ENCODE assay signal across 8 cellular contexts in genomic region chr5:114361724-114362196, GRCh38. TPM values are rescaled to one million over a fixed set of nuclear protein-coding genes. Genes with fewer than 3 reads are reported as not detected.
A peak's percentile ranks its signal among the peaks of the same experiment; 100 is the strongest.
DNase-seq lines count a peak whose midpoint lies in the region; ATAC-seq and TF ChIP-seq lines count a peak whose summit lies in the region.

Gene KCNN2, plus strand, starts transcription at chr5:114362070. Its CDS starts 70 bp downstream, at chr5:114362140.

- H3K27ac Mint-ChIP-seq in activated CD8-positive, alpha-beta T cell treated with anti-CD3 and anti-CD28 coated beads for 36 hours: no peak within 1 kb of the TSS
- peak within 1 kb of the TSS; percentile 99 for H3K27ac Mint-ChIP-seq in glutamatergic neuron (ENCODE audit: unreplicated experiment)

- intact Hi-C loops in activated CD8-positive, alpha-beta T cell treated with anti-CD3 and anti-CD28 coated beads for 36 hours (cut with micrococcal nuclease): no loop called here

- H3K36me3 ChIP-seq in H7 (replicated peaks; ENCODE audit: control insufficient read depth, insufficient read depth, low read length): no peaks in the 10 kb centered on the region

- peak; percentile 10 for ATAC-seq in activated CD8-positive, alpha-beta T cell treated with anti-CD3 and anti-CD28 coated beads for 36 hours

- TF ChIP-seq CTCF in activated CD8-positive, alpha-beta T cell treated with anti-CD3 and anti-CD28 coated beads for 36 hours (IDR thresholded peaks at IDR 0.05): no peak
- TF ChIP-seq CTCF in glutamatergic neuron (IDR thresholded peaks at IDR 0.05; ENCODE audit: partially characterized antibody, unreplicated experiment): no peak

- CTCF ChIA-PET in activated CD8-positive, alpha-beta T cell treated with anti-CD3 and anti-CD28 coated beads for 36 hours (lab: Charles Lee): no interaction called here

- peak within 1 kb of the TSS; percentile 53 for H3K4me3 Mint-ChIP-seq in activated CD8-positive, alpha-beta T cell treated with anti-CD3 and anti-CD28 coated beads for 36 hours
- H3K4me3 Mint-ChIP-seq in glutamatergic neuron (ENCODE audit: unreplicated experiment): peak within 1 kb of the TSS; percentile 99

- peaks cover 48% of the 10 kb centered on the region for H3K27me3 Mint-ChIP-seq in activated CD8-positive, alpha-beta T cell treated with anti-CD3 and anti-CD28 coated beads for 36 hours
- H3K27me3 Mint-ChIP-seq in glutamatergic neuron (ENCODE audit: unreplicated experiment): peaks cover 25% of the 10 kb centered on the region

- H3K36me3 Mint-ChIP-seq in activated CD8-positive, alpha-beta T cell treated with anti-CD3 and anti-CD28 coated beads for 36 hours (ENCODE audit: low read depth): peaks cover 2% of the 10 kb centered on the region
- no peaks in the 10 kb centered on the region for H3K36me3 Mint-ChIP-seq in glutamatergic neuron (ENCODE audit: unreplicated experiment)

- peaks cover 18% of the 10 kb centered on the region for H3K27me3 ChIP-seq in H7 (ENCODE audit: control insufficient read depth, insufficient read depth, low read length)

- DNase-seq in H7: peak; percentile 88
- peak; percentile 99 for DNase-seq in NCI-H146 (lab: John Stamatoyannopoulos, UW)
- peak; percentile 22 for DNase-seq in activated CD8-positive, alpha-beta T cell treated with anti-CD3 and anti-CD28 coated beads for 36 hours
- peak; percentile 93 for DNase-seq in glutamatergic neuron
- peak; percentile 89 for DNase-seq in occipital lobe (lab: John Stamatoyannopoulos, UW)
- DNase-seq in HCEC 1CT: no peak
- no peak for DNase-seq in AML-193 (lab: John Stamatoyannopoulos, UW)

- peaks cover 3% of the 10 kb centered on the region for H3K4me1 Mint-ChIP-seq in activated CD8-positive, alpha-beta T cell treated with anti-CD3 and anti-CD28 coated beads for 36 hours (ENCODE audit: low read depth)
- peaks cover 8% of the 10 kb centered on the region for H3K4me1 Mint-ChIP-seq in glutamatergic neuron (ENCODE audit: low read depth, unreplicated experiment)

- peaks cover 3% of the 10 kb centered on the region for H3K9me3 Mint-ChIP-seq in activated CD8-positive, alpha-beta T cell treated with anti-CD3 and anti-CD28 coated beads for 36 hours
- H3K9me3 Mint-ChIP-seq in glutamatergic neuron (ENCODE audit: unreplicated experiment): peaks cover 22% of the 10 kb centered on the region

- POLR2A ChIA-PET in activated CD8-positive, alpha-beta T cell treated with anti-CD3 and anti-CD28 coated beads for 36 hours (lab: Charles Lee): no interaction called here

- H3K4me3 ChIP-seq in GM08714 (ENCODE audit: low read length): peak within 1 kb of the TSS; percentile 79
- H3K4me3 ChIP-seq in H7 (ENCODE audit: insufficient read depth, low read depth, low read length): peak within 1 kb of the TSS; percentile 95

RNA-seq across cellular contexts. Expression of gene KCNN2, which starts in this region (rescaled TPM):
- 8.2 and 13.7 TPM in 2 replicates for total RNA-seq in H7 (2014; rRNA removed; shearing (Covaris generic))
- total RNA-seq in activated CD8-positive, alpha-beta T cell treated with anti-CD3 and anti-CD28 coated beads for 36 hours: not detected
- total RNA-seq in glutamatergic neuron (ENCODE audit: unreplicated experiment) (2.3 TPM), occipital lobe (34.6 TPM)

Comparison
In these comparisons a context has a peak if more than half of its experiments do, and no peak if none do; other contexts are left out.
1. Peak in DNase-seq and ATAC-seq in activated CD8-positive, alpha-beta T cell treated with anti-CD3 and anti-CD28 coated beads for 36 hours; RNA of the gene not detected or under 1 TPM.
2. DNase-seq: peak in H7 (single experiment), NCI-H146 (single experiment), glutamatergic neuron (single experiment) and occipital lobe (single experiment); none in HCEC 1CT (single experiment) and AML-193 (0 of 2).